Comparison of ENCODE assay signal across 2 cellular contexts in genomic region chr1:227451954-227452353, GRCh38.
TF ChIP-seq lines count a peak whose summit lies in the region.

No MANE protein-coding gene starts in this region.

TF ChIP-seq in SK-N-SH, 30 proteins besides CTCF, POLR2A, EP300 and RAD21 (continued from another document):
- TF ChIP-seq REST (IDR thresholded peaks at IDR 0.05; ENCODE audit: low read depth, low read length): 0 out of 2 replicates have a peak, but pooled peaks have one; percentile 25

TF ChIP-seq in SK-N-SH treated with all-trans-retinoic acid at 6 μM for 48 hours, 23 proteins besides CTCF, POLR2A, EP300 and RAD21 (continued from another document):
- TF ChIP-seq TSHZ2 (CRISPR knock-in tag; IDR thresholded peaks at IDR 0.05) (no peak), CSRNP3 (CRISPR knock-in tag; IDR thresholded peaks at IDR 0.05) (no peak), BACH2 (CRISPR knock-in tag; IDR thresholded peaks at IDR 0.05; ENCODE audit: borderline replicate concordance) (no peak), ZC3H10 (CRISPR knock-in tag; IDR thresholded peaks at IDR 0.05) (no peak), CSDC2 (CRISPR knock-in tag; IDR thresholded peaks at IDR 0.05) (no peak), SNAI2 (CRISPR knock-in tag; IDR thresholded peaks at IDR 0.05) (no peak), RARB (CRISPR knock-in tag; IDR thresholded peaks at IDR 0.05) (no peak), ZNF565 (CRISPR knock-in tag; conservative IDR thresholded peaks at IDR 0.05; ENCODE audit: low read depth) (no peak), ESRRG (CRISPR knock-in tag; IDR thresholded peaks at IDR 0.05) (no peak), PPARA (CRISPR knock-in tag; IDR thresholded peaks at IDR 0.05; ENCODE audit: borderline replicate concordance) (no peak), ISL1 (CRISPR knock-in tag; IDR thresholded peaks at IDR 0.05) (no peak)
